In genomic region chr9:19748278-19749126, GRCh38 we compare ENCODE assay signal across 1 cellular context.
TF ChIP-seq lines count a peak whose summit lies in the region.

No MANE protein-coding gene starts in this region.

TF ChIP-seq in K562, 482 proteins besides CTCF, POLR2A, EP300 and RAD21 (continued from another document):
- TF ChIP-seq VEZF1 (CRISPR knock-in tag; IDR thresholded peaks at IDR 0.05): peak; percentile 34; the same call in 1 of the 2 replicates
